Comparison of ENCODE assay signal across 8 cellular contexts in the genomic region with DNA sequence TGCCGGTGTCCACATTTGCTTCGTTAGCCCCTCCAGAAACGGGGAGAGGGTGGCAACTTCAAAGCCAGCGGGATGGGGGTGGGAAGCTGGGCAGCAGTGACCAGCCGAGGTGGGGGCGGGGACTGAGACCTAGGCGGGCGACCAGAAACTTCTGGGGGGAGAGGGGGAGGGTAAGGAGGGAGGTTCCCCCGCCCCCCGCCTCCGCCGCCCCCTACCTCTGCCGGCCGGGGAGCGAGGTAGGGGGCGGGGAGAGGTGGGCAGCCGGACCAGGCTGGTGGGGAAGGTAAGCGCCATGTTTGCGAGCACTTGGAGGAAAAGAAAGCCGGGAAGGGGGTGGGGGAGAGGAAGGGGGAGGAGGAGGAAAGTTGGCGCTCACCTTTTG. TPM values are rescaled to one million over a fixed set of nuclear protein-coding genes. Genes with fewer than 3 reads are reported as not detected.
DNase-seq lines count a peak whose midpoint lies in the region; TF ChIP-seq lines count a peak whose summit lies in the region.

No MANE protein-coding gene starts in this region.

- DNase-seq in activated naive CD4-positive, alpha-beta T cell treated with anti-CD3 and anti-CD28 coated beads, Interleukin-2, amount 10 ng/mL, durations not matched to agents 7 days and 5 days: no peak
- DNase-seq in activated naive CD4-positive, alpha-beta T cell treated with Interleukin-2 at 50 U/mL for 16 hours: no peak
- DNase-seq in SW480 (ENCODE audit: low spot score) (peak; percentile 42), fibroblast of the aortic adventitia (ENCODE audit: low read depth) (peak; percentile 6), osteocyte (ENCODE audit: extremely low spot score, unreplicated experiment) (no peak), posterior vena cava (ENCODE audit: low spot score) (no peak), foreskin melanocyte (no peak), G401 (ENCODE audit: low spot score) (no peak)

- peaks cover 2% of the 10 kb centered on the region for H3K36me3 Mint-ChIP-seq in activated naive CD4-positive, alpha-beta T cell treated with anti-CD3 and anti-CD28 coated beads, Interleukin-2, amount 10 ng/mL, durations not matched to agents 7 days and 5 days
- peaks cover 33% of the 10 kb centered on the region for H3K36me3 Mint-ChIP-seq in osteocyte (ENCODE audit: unreplicated experiment)

- H3K27ac Mint-ChIP-seq in activated naive CD4-positive, alpha-beta T cell treated with anti-CD3 and anti-CD28 coated beads, Interleukin-2, amount 10 ng/mL, durations not matched to agents 7 days and 5 days: no peak overlapping the region
- peak overlapping the region; percentile 95 for H3K27ac Mint-ChIP-seq in osteocyte (ENCODE audit: unreplicated experiment)

- in situ Hi-C loops in G401 (cut with HindIII; ENCODE audit: low sequenced_read_pairs): no loop called here

- TF ChIP-seq CTCF in fibroblast of the aortic adventitia (IDR thresholded peaks at IDR 0.05; ENCODE audit: insufficient read depth, low read length) (no peak), osteocyte (IDR thresholded peaks at IDR 0.05) (no peak)

- H3K4me3 ChIP-seq in fibroblast of the aortic adventitia (ENCODE audit: low read depth, low read length): peak overlapping the region; percentile 89

- peak overlapping the region; percentile 75 for H3K4me3 Mint-ChIP-seq in activated naive CD4-positive, alpha-beta T cell treated with anti-CD3 and anti-CD28 coated beads, Interleukin-2, amount 10 ng/mL, durations not matched to agents 7 days and 5 days
- H3K4me3 Mint-ChIP-seq in osteocyte (ENCODE audit: unreplicated experiment): peak overlapping the region; percentile 100

- CTCF ChIA-PET in activated naive CD4-positive, alpha-beta T cell treated with anti-CD3 and anti-CD28 coated beads, Interleukin-2, amount 10 ng/mL, durations not matched to agents 7 days and 5 days (lab: Charles Lee): no interaction called here

- peaks cover 80% of the 10 kb centered on the region for H3K27me3 Mint-ChIP-seq in activated naive CD4-positive, alpha-beta T cell treated with anti-CD3 and anti-CD28 coated beads, Interleukin-2, amount 10 ng/mL, durations not matched to agents 7 days and 5 days
- H3K27me3 Mint-ChIP-seq in osteocyte (ENCODE audit: unreplicated experiment): no peaks in the 10 kb centered on the region

- no peaks in the 10 kb centered on the region for H3K9me3 Mint-ChIP-seq in activated naive CD4-positive, alpha-beta T cell treated with anti-CD3 and anti-CD28 coated beads, Interleukin-2, amount 10 ng/mL, durations not matched to agents 7 days and 5 days
- H3K9me3 Mint-ChIP-seq in osteocyte (ENCODE audit: unreplicated experiment): no peaks in the 10 kb centered on the region

- H3K4me1 Mint-ChIP-seq in activated naive CD4-positive, alpha-beta T cell treated with anti-CD3 and anti-CD28 coated beads, Interleukin-2, amount 10 ng/mL, durations not matched to agents 7 days and 5 days: peaks cover 22% of the 10 kb centered on the region
- peaks cover 37% of the 10 kb centered on the region for H3K4me1 Mint-ChIP-seq in osteocyte (ENCODE audit: unreplicated experiment)

- intact Hi-C loops in posterior vena cava (cut with DNase I): loop anchor here in 1 of 2 donors (5.0 kb wide), 1 partner anchor 66 kb away; no protein-coding TSS in a partner anchor

RNA-seq across cellular contexts. Expression of a gene that starts 1.3 kb away (rescaled TPM):
- total RNA-seq in fibroblast of the aortic adventitia (ENCODE audit: low replicate concordance) (4.0 and 16.3 TPM in 2 replicates), osteocyte (80.0 and 80.1 TPM in 2 replicates), posterior vena cava (1 to 10 TPM; 1.3 to 3.2 TPM)
- total RNA-seq in G401 (2014; rRNA removed; shearing (Covaris generic)): 20.5 and 22.1 TPM in 2 replicates

RNA-seq across cellular contexts. Expression of a gene that starts 11.7 kb away (rescaled TPM):
- total RNA-seq in fibroblast of the aortic adventitia (ENCODE audit: low replicate concordance): 59.9 and 71.2 TPM in 2 replicates
- 57.5 and 59.9 TPM in 2 replicates for total RNA-seq in osteocyte
- total RNA-seq in posterior vena cava: 10 to 100 TPM; 25.3 to 34.6 TPM
- total RNA-seq in G401 (2014; rRNA removed; shearing (Covaris generic)): 115 and 185 TPM in 2 replicates

Comparison
In these comparisons a context has a peak if more than half of its experiments do, and no peak if none do; other contexts are left out.
1. DNase-seq: peak in SW480 (single experiment) and fibroblast of the aortic adventitia (single experiment); none in activated naive CD4-positive, alpha-beta T cell treated with anti-CD3 and anti-CD28 coated beads, Interleukin-2, amount 10 ng/mL, durations not matched to agents 7 days and 5 days (single experiment), activated naive CD4-positive, alpha-beta T cell treated with Interleukin-2 at 50 U/mL for 16 hours (single experiment), osteocyte (single experiment), posterior vena cava (single experiment), foreskin melanocyte (single experiment) and G401 (single experiment).